ENCODE assay signal across 8 cellular contexts in genomic region chr10:89563861-89564478, GRCh38. TPM values are rescaled to one million over a fixed set of nuclear protein-coding genes. Genes with fewer than 3 reads are reported as not detected.
A peak's percentile ranks its signal among the peaks of the same experiment; 100 is the strongest.
DNase-seq lines count a peak whose midpoint lies in the region; ATAC-seq and TF ChIP-seq lines count a peak whose summit lies in the region.

No MANE protein-coding gene starts in this region.

- no peaks in the 10 kb centered on the region for H3K4me1 Mint-ChIP-seq in CD14-positive monocyte

- no peaks in the 10 kb centered on the region for H3K36me3 Mint-ChIP-seq in CD14-positive monocyte

- DNase-seq in CD14-positive monocyte (ENCODE audit: low spot score) = no peak
- DNase-seq in NCI-H2107 treated with DMSO at 0.1 percent for 48 hours (lab: John Stamatoyannopoulos, UW; ENCODE audit: unreplicated experiment) = peak; percentile 17
- DNase-seq in ascending aorta (ENCODE audit: low spot score in 2 of 2) = no peak
- peak; percentile 21 for DNase-seq in hepatic stellate cell (ENCODE audit: low spot score)
- no peak for DNase-seq in spleen

- ATAC-seq in GM18519 (IDR thresholded peaks at IDR 0.05; ENCODE audit: low FRiP score, unreplicated experiment) = no peak
- no peak for ATAC-seq in GM18870 (IDR thresholded peaks at IDR 0.05; ENCODE audit: unreplicated experiment)

- intact Hi-C loops in CD14-positive monocyte (cut with micrococcal nuclease) (loop anchor here (10.0 kb wide), 1 partner anchor 139 kb away; no protein-coding TSS in a partner anchor), ascending aorta (cut with DNase I) (loop anchor here (1.0 to 5.0 kb wide), 2 partner anchors 82 to 138 kb away; no protein-coding TSS in a partner anchor), spleen (cut with DNase I; ENCODE audit: low total_unique reads) (no loop called here)

- H3K9me3 ChIP-seq in ascending aorta (no peaks in the 10 kb centered on the region), spleen (no peaks in the 10 kb centered on the region)

- H3K27me3 Mint-ChIP-seq in CD14-positive monocyte (ENCODE audit: low read depth in 3 of 3) = peaks cover 4 to 10% (median 6%) of the 10 kb centered on the region in 3 donors

- H3K27me3 ChIP-seq in ascending aorta (no peaks in the 10 kb centered on the region), spleen (replicated peaks in 1 of 7) (peaks cover 0 to 4% (median 0%) of the 10 kb centered on the region in 7 donors)

- H3K9me3 Mint-ChIP-seq in CD14-positive monocyte = no peaks in the 10 kb centered on the region

- no peak for TF ChIP-seq POLR2A in spleen (IDR thresholded peaks at IDR 0.05)

- no peaks in the 10 kb centered on the region for H3K4me1 ChIP-seq in ascending aorta
- peaks cover 0 to 6% (median 0%) of the 10 kb centered on the region in 6 donors for H3K4me1 ChIP-seq in spleen

- WGBS in spleen, 5 donors = 16 to 26% (median 20%) methylated on average over 2 of the region's 2 CpGs

- no peaks in the 10 kb centered on the region for H3K36me3 ChIP-seq in ascending aorta
- no peaks in the 10 kb centered on the region for H3K36me3 ChIP-seq in spleen

- no peak overlapping the region for H3K4me3 Mint-ChIP-seq in CD14-positive monocyte

- TF ChIP-seq CTCF in CD14-positive monocyte (IDR thresholded peaks at IDR 0.05) = peak; percentile 80
- peak; percentile 26; the same call in 1 of the 2 replicates for TF ChIP-seq CTCF in GM12874 (IDR thresholded peaks at IDR 0.05; ENCODE audit: insufficient read depth, low read depth, low read length)
- peak; percentile 68 to 78 (median 75) for TF ChIP-seq CTCF in ascending aorta (IDR thresholded peaks at IDR 0.05)
- peak in 10 of 11 experiments; percentile 42 to 76 (median 70) for TF ChIP-seq CTCF in spleen (IDR thresholded peaks at IDR 0.05 in 8 of 11, conservative IDR thresholded peaks at IDR 0.05 in 3 of 11)

- no peak overlapping the region for H3K27ac Mint-ChIP-seq in CD14-positive monocyte

- no peak overlapping the region for H3K4me3 ChIP-seq in ascending aorta
- no peak overlapping the region for H3K4me3 ChIP-seq in spleen

- H3K27ac ChIP-seq in ascending aorta = no peak overlapping the region
- no peak overlapping the region for H3K27ac ChIP-seq in spleen

RNA-seq across cellular contexts. Expression of gene SLC16A12, which starts 28.6 kb away (rescaled TPM):
- polyA plus RNA-seq in CD14-positive monocyte (under 1 TPM in 1 of 2 donors, not detected in 1; 0.04 TPM), spleen (under 1 TPM; 0.02 to 0.19 (median 0.12) TPM)
- total RNA-seq in ascending aorta (not detected), spleen (under 1 TPM in 2 of 7 donors, not detected in 5; 0.07 to 0.13 TPM)

Comparison
In these comparisons a context has a peak if more than half of its experiments do, and no peak if none do; other contexts are left out.
1. DNase-seq: peak in NCI-H2107 treated with DMSO at 0.1 percent for 48 hours (single experiment) and hepatic stellate cell (single experiment); none in CD14-positive monocyte (single experiment), ascending aorta (0 of 2) and spleen (single experiment).
2. CTCF ChIP-seq: peak in every context shown above with its lines; median percentile 80 in CD14-positive monocyte; 75 in ascending aorta; 70 in spleen; 26 in GM12874.